In the genomic region with DNA sequence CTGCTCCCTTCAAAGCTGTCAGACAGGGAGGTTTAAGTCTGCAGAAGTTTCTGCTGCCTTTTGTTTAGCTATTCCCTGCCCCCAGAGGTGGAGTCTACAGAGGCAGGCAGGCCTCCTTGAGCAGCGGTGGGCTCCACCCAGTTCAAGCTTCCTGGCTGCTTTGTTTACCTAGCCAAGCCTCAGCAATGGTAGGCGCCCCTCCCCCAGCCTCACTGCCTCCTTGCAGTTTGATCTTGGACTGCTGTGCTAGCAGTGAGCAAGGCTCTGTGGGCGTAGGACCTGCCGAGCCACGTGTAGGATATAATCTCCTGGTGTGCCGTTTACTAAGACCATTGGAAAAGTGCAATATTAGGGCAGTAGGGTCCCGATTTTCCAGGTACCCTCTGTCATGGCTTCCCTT, we compare ENCODE assay signal across 8 cellular contexts.
A peak's percentile ranks its signal among the peaks of the same experiment; 100 is the strongest.
DNase-seq lines count a peak whose midpoint lies in the region; ATAC-seq and TF ChIP-seq lines count a peak whose summit lies in the region.
"Not testable (repeated sequence)": the region's sequence is repeated elsewhere in the genome, so short reads cannot be mapped to it uniquely, and the experiment has no call there.

No MANE protein-coding gene starts in this region.

- not testable (repeated sequence) for H3K18ac ChIP-seq in H9 (ENCODE audit: insufficient read length, low read depth, low read length)

- H2AFZ ChIP-seq in H9 (ENCODE audit: low read length), result not testable (repeated sequence)
- H2AFZ ChIP-seq in PC-9, result peak overlapping the region; percentile 50; the same call in 1 of the 2 replicates

- H3T11ph ChIP-seq in H9 (ENCODE audit: low read length), result not testable (repeated sequence)

- not testable (repeated sequence) for H2AK5ac ChIP-seq in H9 (ENCODE audit: insufficient read length, low read length)

- no CpG with 5 or more reads among the region's 7 CpGs for WGBS in H9 (ENCODE audit: extremely low coverage, insufficient read length, low lambda C conversion rate)

- H3K4me3 ChIP-seq in Caco-2 (ENCODE audit: low read depth, low read length); PC-9; mucosa of descending colon: not testable (repeated sequence)

- ATAC-seq in activated CD4-positive, alpha-beta T cell treated with anti-CD3 and anti-CD28 coated beads for 36 hours; activated CD8-positive, alpha-beta T cell treated with anti-CD3 and anti-CD28 coated beads for 36 hours; mucosa of descending colon: not testable (repeated sequence)

- not testable (repeated sequence) for H4K5ac ChIP-seq in H9 (ENCODE audit: insufficient read length, low read depth, low read length)

- not testable (repeated sequence) for H3K9me2 ChIP-seq in PC-9 (ENCODE audit: insufficient read depth)

- H3K79me2 ChIP-seq in H9 (ENCODE audit: insufficient read depth, low read length); PC-9 (ENCODE audit: low read depth): not testable (repeated sequence)

- POLR2A ChIA-PET in Caco-2 (lab: Charles Lee); PC-9 (lab: Charles Lee; ENCODE audit: unreplicated experiment); activated CD4-positive, alpha-beta T cell treated with anti-CD3 and anti-CD28 coated beads for 36 hours (lab: Charles Lee); activated CD8-positive, alpha-beta T cell treated with anti-CD3 and anti-CD28 coated beads for 36 hours (lab: Charles Lee): not testable (repeated sequence)

- not testable (repeated sequence) for H3K56ac ChIP-seq in H9 (ENCODE audit: insufficient read length, low read depth, low read length)

- not testable (repeated sequence) for H3K4me3 Mint-ChIP-seq in Caco-2 (ENCODE audit: unreplicated experiment); H9; activated CD4-positive, alpha-beta T cell treated with anti-CD3 and anti-CD28 coated beads for 36 hours; activated CD8-positive, alpha-beta T cell treated with anti-CD3 and anti-CD28 coated beads for 36 hours; activated naive CD8-positive, alpha-beta T cell

- TF ChIP-seq CTCF in Caco-2 (IDR thresholded peaks at IDR 0.05; ENCODE audit: insufficient read depth in 1 of 2, low read depth in 1 of 2, low read length in 1 of 2, severe bottlenecking in 1 of 2, unreplicated experiment in 1 of 2); H9 (conservative IDR thresholded peaks at IDR 0.05); PC-9 (conservative IDR thresholded peaks at IDR 0.05); activated CD8-positive, alpha-beta T cell treated with anti-CD3 and anti-CD28 coated beads for 36 hours (IDR thresholded peaks at IDR 0.05); mucosa of descending colon (IDR thresholded peaks at IDR 0.05): not testable (repeated sequence)

- not testable (repeated sequence) for H3F3A ChIP-seq in PC-9 (ENCODE audit: insufficient read depth, low read depth)

- intact Hi-C loops in Caco-2 (cut with micrococcal nuclease; ENCODE audit: unreplicated experiment); PC-9 (cut with micrococcal nuclease; ENCODE audit: unreplicated experiment); activated CD4-positive, alpha-beta T cell treated with anti-CD3 and anti-CD28 coated beads for 36 hours (cut with DNase I, micrococcal nuclease); activated CD8-positive, alpha-beta T cell treated with anti-CD3 and anti-CD28 coated beads for 36 hours (cut with micrococcal nuclease); mucosa of descending colon (cut with DNase I, micrococcal nuclease): not testable (repeated sequence)

- H3K79me1 ChIP-seq in H9 (ENCODE audit: insufficient read depth, low read depth, low read length, poor library complexity, severe bottlenecking), result not testable (repeated sequence)

- BruUV-seq in Caco-2 (replicated peaks; lab: Mats Ljungman, UMichigan); PC-9 (replicated peaks; lab: Mats Ljungman, UMichigan): not testable (repeated sequence)

- not testable (repeated sequence) for H4K8ac ChIP-seq in H9 (replicated peaks; ENCODE audit: insufficient read length, low read depth, low read length)

- not testable (repeated sequence) for H3K9me3 Mint-ChIP-seq in Caco-2 (ENCODE audit: unreplicated experiment); activated CD4-positive, alpha-beta T cell treated with anti-CD3 and anti-CD28 coated beads for 36 hours (ENCODE audit: low read depth); activated CD8-positive, alpha-beta T cell treated with anti-CD3 and anti-CD28 coated beads for 36 hours; activated naive CD8-positive, alpha-beta T cell (ENCODE audit: low read depth)
- H3K9me3 Mint-ChIP-seq in H9, result peaks cover 26 to 33% of the 10 kb centered on the region in 2 experiments

- not testable (repeated sequence) for H2BK12ac ChIP-seq in H9 (ENCODE audit: insufficient read length, low read depth, low read length)

- not testable (repeated sequence) for H3K14ac ChIP-seq in H9 (ENCODE audit: insufficient read depth, low read length)

- not testable (repeated sequence) for H4K20me1 ChIP-seq in H9 (ENCODE audit: control insufficient read depth, insufficient read depth, insufficient read length); PC-9 (ENCODE audit: insufficient read depth)

- not testable (repeated sequence) for H2BK120ac ChIP-seq in H9 (ENCODE audit: low read depth, low read length, poor library complexity, severe bottlenecking)

- H3K27ac ChIP-seq in H9 (ENCODE audit: insufficient read length, low read depth, low read length); PC-9: not testable (repeated sequence)

- H3K4me1 Mint-ChIP-seq in Caco-2 (ENCODE audit: low read depth, unreplicated experiment); H9; activated CD4-positive, alpha-beta T cell treated with anti-CD3 and anti-CD28 coated beads for 36 hours; activated CD8-positive, alpha-beta T cell treated with anti-CD3 and anti-CD28 coated beads for 36 hours (ENCODE audit: low read depth); activated naive CD8-positive, alpha-beta T cell (ENCODE audit: low read depth): not testable (repeated sequence)

- H2BK5ac ChIP-seq in H9 (ENCODE audit: insufficient read length, low read length), result not testable (repeated sequence)

- H3K4me1 ChIP-seq in Caco-2; H9 (ENCODE audit: insufficient read depth, low read length); PC-9 (replicated peaks; ENCODE audit: insufficient read depth); mucosa of descending colon (ENCODE audit: low read depth): not testable (repeated sequence)

- H3K4ac ChIP-seq in H9 (ENCODE audit: low read depth, low read length), result not testable (repeated sequence)

- not testable (repeated sequence) for H2BK15ac ChIP-seq in H9 (ENCODE audit: low read depth, low read length)

- not testable (repeated sequence) for H3K4me2 ChIP-seq in H9 (ENCODE audit: insufficient read depth, insufficient read length, low read length)
- H3K4me2 ChIP-seq in PC-9, result peak overlapping the region; percentile 36

- H3K27me3 ChIP-seq in Caco-2 (replicated peaks; ENCODE audit: control insufficient read depth, insufficient read depth, low read length); H9 (ENCODE audit: insufficient read depth, low read length); PC-9 (ENCODE audit: insufficient read depth, low read depth): not testable (repeated sequence)

- H4K91ac ChIP-seq in H9 (ENCODE audit: insufficient read length, low read depth, low read length), result not testable (repeated sequence)

- not testable (repeated sequence) for H3K9ac ChIP-seq in H9 (ENCODE audit: extremely low read depth, insufficient read length, low read length)

- not testable (repeated sequence) for H3K23me2 ChIP-seq in H9 (ENCODE audit: insufficient read length, low read depth, low read length, poor library complexity, severe bottlenecking)

- not testable (repeated sequence) for H3K36me3 Mint-ChIP-seq in Caco-2 (ENCODE audit: insufficient read depth, unreplicated experiment); activated CD4-positive, alpha-beta T cell treated with anti-CD3 and anti-CD28 coated beads for 36 hours (ENCODE audit: low read depth); activated CD8-positive, alpha-beta T cell treated with anti-CD3 and anti-CD28 coated beads for 36 hours (ENCODE audit: low read depth); activated naive CD8-positive, alpha-beta T cell
- peaks cover 7 to 25% (median 17%) of the 10 kb centered on the region in 3 experiments; a peak in 6 of 7 replicates for H3K36me3 Mint-ChIP-seq in H9 (ENCODE audit: insufficient read depth in 1 of 3, low read depth in 3 of 3)

- H3K36me3 ChIP-seq in Caco-2 (ENCODE audit: control insufficient read depth, insufficient read depth, low read length); PC-9 (ENCODE audit: low read depth); mucosa of descending colon (ENCODE audit: low read depth): not testable (repeated sequence)

- not testable (repeated sequence) for H3K23ac ChIP-seq in H9 (ENCODE audit: insufficient read length, low read depth, low read length)

- DNase-seq in Caco-2 (peak; percentile 5 to 53), H9 (peak; percentile 60), LoVo (ENCODE audit: low spot score) (peak; percentile 18), mucosa of descending colon (peak in 2 of 3 donors; percentile 7 to 23)
- not testable (repeated sequence) for DNase-seq in PC-9
- DNase-seq in activated CD4-positive, alpha-beta T cell treated with anti-CD3 and anti-CD28 coated beads for 36 hours, result peak; percentile 17
- peak; percentile 20 for DNase-seq in activated CD8-positive, alpha-beta T cell treated with anti-CD3 and anti-CD28 coated beads for 36 hours

- H3K27ac Mint-ChIP-seq in Caco-2 (ENCODE audit: unreplicated experiment); H9; activated CD4-positive, alpha-beta T cell treated with anti-CD3 and anti-CD28 coated beads for 36 hours; activated CD8-positive, alpha-beta T cell treated with anti-CD3 and anti-CD28 coated beads for 36 hours: not testable (repeated sequence)
- peak overlapping the region; percentile 17 for H3K27ac Mint-ChIP-seq in activated naive CD8-positive, alpha-beta T cell

- CTCF ChIA-PET in Caco-2 (lab: Charles Lee); PC-9 (lab: Charles Lee); activated CD4-positive, alpha-beta T cell treated with anti-CD3 and anti-CD28 coated beads for 36 hours (lab: Charles Lee); activated CD8-positive, alpha-beta T cell treated with anti-CD3 and anti-CD28 coated beads for 36 hours (lab: Charles Lee): not testable (repeated sequence)

- H3K9me3 ChIP-seq in Caco-2; H9 (ENCODE audit: control insufficient read depth, low read depth, low read length); PC-9 (ENCODE audit: insufficient read depth, low read depth); mucosa of descending colon: not testable (repeated sequence)

- not testable (repeated sequence) for H2BK20ac ChIP-seq in H9 (ENCODE audit: low read depth, low read length, poor library complexity, severe bottlenecking)

- not testable (repeated sequence) for H3K27me3 Mint-ChIP-seq in Caco-2 (ENCODE audit: insufficient read depth, unreplicated experiment); H9 (ENCODE audit: low read depth); activated CD4-positive, alpha-beta T cell treated with anti-CD3 and anti-CD28 coated beads for 36 hours; activated CD8-positive, alpha-beta T cell treated with anti-CD3 and anti-CD28 coated beads for 36 hours; activated naive CD8-positive, alpha-beta T cell
